In genomic region chr5:102713682-102714231, GRCh38 we compare ENCODE assay signal across 13 cellular contexts. TPM values are rescaled to one million over a fixed set of nuclear protein-coding genes. Genes with fewer than 3 reads are reported as not detected.
DNase-seq lines count a peak whose midpoint lies in the region; ATAC-seq, FAIRE-seq and TF ChIP-seq lines count a peak whose summit lies in the region.
"Had no signal": no experiment of that assay in that cellular context is flagged by ENCODE, and none has a peak within 500 bp of the region (broad histone marks: within the 10 kb centered on the region; RNA-seq: fewer than 3 reads in every experiment).

No MANE protein-coding gene starts in this region.

- H3K9me3 ChIP-seq in kidney (ENCODE audit: control insufficient read depth in 1 of 2, low read length in 2 of 2) = no peaks in the 10 kb centered on the region
- H3K9me3 ChIP-seq: left lung had no signal

- peaks cover 0 to 3% (median 0%) of the 10 kb centered on the region in 45 donors for H3K27me3 ChIP-seq in dorsolateral prefrontal cortex
- H3K27me3 ChIP-seq: cardiac muscle cell, left lung had no signal

- intact Hi-C loops in dorsolateral prefrontal cortex (cut with DNase I) = no loop called here
- intact Hi-C loops in kidney (cut with DNase I) = no loop called here

- TF ChIP-seq CTCF in dorsolateral prefrontal cortex (IDR thresholded peaks at IDR 0.05 in 54 of 56, conservative IDR thresholded peaks at IDR 0.05 in 2 of 56; ENCODE audit: low read depth in 1 of 56, partially characterized antibody in 56 of 56) (no peak), kidney (IDR thresholded peaks at IDR 0.05; ENCODE audit: borderline replicate concordance, extremely low read depth, insufficient read depth) (no peak)

- H3K27ac ChIP-seq in dorsolateral prefrontal cortex (no peak overlapping the region), kidney (ENCODE audit: low read depth in 2 of 2, low read length in 2 of 2) (no peak overlapping the region)
- H3K27ac ChIP-seq: cardiac muscle cell, left lung, parathyroid adenoma had no signal

- in situ Hi-C loops in ACHN (cut with HindIII; ENCODE audit: low pct_ligation_motif_present, low pct_unique_long_range_greater_than_20kb, low sequenced_read_pairs) = no loop called here

- peaks cover 0 to 5% of the 10 kb centered on the region in 2 donors for H3K4me1 ChIP-seq in kidney (ENCODE audit: control insufficient read depth in 1 of 2, insufficient read depth in 1 of 2, low read depth in 1 of 2, low read length in 2 of 2)
- H3K4me1 ChIP-seq: left lung, parathyroid adenoma had no signal

- DNase-seq in ACHN (peak; percentile 9), RPMI8226 (peak; percentile 88), NCI-H1105 treated with DMSO at 0.1 percent for 48 hours (lab: John Stamatoyannopoulos, UW) (no peak), dorsolateral prefrontal cortex (no peak), kidney (no peak)
- no peak for DNase-seq in activated CD4-positive, alpha-beta T cell treated with anti-CD3 and anti-CD28 coated beads for 4 hours
- DNase-seq: Kasumi-1, left lung, trophoblast cell had no signal

- no peak for FAIRE-seq in kidney (lab: Jason Lieb, UNC)

- H3K36me3 ChIP-seq in kidney (ENCODE audit: control insufficient read depth in 1 of 2, insufficient read depth in 2 of 2, low read length in 2 of 2) = no peaks in the 10 kb centered on the region
- H3K36me3 ChIP-seq: cardiac muscle cell, left lung had no signal

- no peak overlapping the region for H3K4me3 ChIP-seq in dorsolateral prefrontal cortex
- peak overlapping the region in 1 of 2 donors; percentile 9 for H3K4me3 ChIP-seq in kidney (ENCODE audit: low read length in 2 of 2)
- H3K4me3 ChIP-seq: cardiac muscle cell, left lung had no signal

- ATAC-seq in GM19397 (IDR thresholded peaks at IDR 0.05; ENCODE audit: unreplicated experiment) (peak; percentile 72), HG03064 (IDR thresholded peaks at IDR 0.05; ENCODE audit: low read depth, unreplicated experiment) (peak; percentile 75)
- ATAC-seq: left lung had no signal

- H3K9ac ChIP-seq in kidney (ENCODE audit: low read length in 2 of 2) = no peak overlapping the region
- H3K9ac ChIP-seq: parathyroid adenoma had no signal

RNA-seq across cellular contexts. Expression of gene PAM, which starts 41.3 kb away (rescaled TPM):
- total RNA-seq in dorsolateral prefrontal cortex (100 to 1,000 TPM in 112 of 120 experiments, 10 to 100 TPM in 8; 60.2 to 261 (median 158) TPM), kidney (293 TPM)
- polyA plus RNA-seq in kidney (ENCODE audit: insufficient read depth, low read depth, low replicate concordance) = 158 TPM

Comparison
In these comparisons a context has a peak if more than half of its experiments do, and no peak if none do; other contexts are left out.
1. DNase-seq: peak in ACHN (single experiment) and RPMI8226 (single experiment); none in NCI-H1105 treated with DMSO at 0.1 percent for 48 hours (single experiment), activated CD4-positive, alpha-beta T cell treated with anti-CD3 and anti-CD28 coated beads for 4 hours (0 of 2), dorsolateral prefrontal cortex (0 of 10) and kidney (single experiment).